13 cellular contexts compared by ENCODE assay signal in the genomic region with DNA sequence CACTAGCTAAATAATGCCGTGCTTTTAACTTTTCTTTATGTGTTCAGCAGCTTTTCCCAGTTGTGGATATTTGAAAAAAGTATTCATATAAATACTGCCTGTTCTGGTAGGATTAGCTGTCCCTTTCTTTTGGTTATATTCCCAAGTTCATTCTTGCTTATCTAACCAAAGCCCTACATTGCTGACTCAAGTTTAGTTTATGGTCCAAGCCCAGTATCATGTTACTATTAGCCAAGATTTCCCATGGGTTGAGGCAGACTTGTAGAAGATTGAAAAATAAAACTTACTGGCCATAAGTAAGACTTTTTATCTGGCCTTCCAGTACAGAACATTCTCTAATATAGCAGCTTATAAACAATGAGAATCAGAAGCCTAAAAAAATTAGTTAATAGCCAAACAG. TPM values are rescaled to one million over a fixed set of nuclear protein-coding genes. Genes with fewer than 3 reads are reported as not detected.
DNase-seq lines count a peak whose midpoint lies in the region; ATAC-seq and TF ChIP-seq lines count a peak whose summit lies in the region.
"Had no signal": no experiment of that assay in that cellular context is flagged by ENCODE, and none has a peak within 500 bp of the region (broad histone marks: within the 10 kb centered on the region; RNA-seq: fewer than 3 reads in every experiment).

No MANE protein-coding gene starts in this region.

- intact Hi-C loops in left ventricle myocardium superior (cut with micrococcal nuclease): no loop called here
- intact Hi-C loops in lower leg skin (cut with DNase I; ENCODE audit: low total_unique reads): no loop called here

- WGBS in lower leg skin, 2 donors: 50 to 53% methylated on average over 1 of the region's 1 CpG

- CTCF ChIA-PET in HEK293T (lab: Yijun Ruan, JAX): interaction anchor here (1.5 kb wide), 1 partner anchor 50 kb away, joined by 3 read pairs; the partner anchor contains the start of gene NFE2L2

- H3K27me3 Mint-ChIP-seq in brain: peaks cover 5% of the 10 kb centered on the region

- H3K27ac Mint-ChIP-seq in brain: peak overlapping the region in 3 of 5 experiments; percentile 36 to 71 (median 68)
- H3K27ac Mint-ChIP-seq: natural killer cell had no signal

- ATAC-seq in left ventricle myocardium superior: peak; percentile 84
- ATAC-seq: natural killer cell had no signal

- TF ChIP-seq POLR2A in lower leg skin (IDR thresholded peaks at IDR 0.05): no peak

- peaks cover 27% of the 10 kb centered on the region for H3K4me1 Mint-ChIP-seq in brain

- TF ChIP-seq CTCF in brain (conservative IDR thresholded peaks at IDR 0.05) (no peak), lower leg skin (IDR thresholded peaks at IDR 0.05) (no peak)

- no peak overlapping the region for H3K4me3 ChIP-seq in lower leg skin (ENCODE audit: low read depth, poor library complexity, severe bottlenecking)

- POLR2A ChIA-PET in HEK293T (lab: Yijun Ruan, JAX): interaction anchor here (1.0 kb wide), 1 partner anchor 50 kb away, joined by 4 read pairs; the partner anchor contains the start of gene NFE2L2

- no peak overlapping the region for H3K4me3 Mint-ChIP-seq in brain
- H3K4me3 Mint-ChIP-seq: natural killer cell had no signal

- DNase-seq in HEK293T (ENCODE audit: extremely low spot score) (peak; percentile 29), left ventricle myocardium superior (no peak), stromal cell of bone marrow (ENCODE audit: low read depth) (peak; percentile 89), NCI-H748 (lab: John Stamatoyannopoulos, UW; ENCODE audit: unreplicated experiment) (no peak), lower leg skin (ENCODE audit: low spot score in 2 of 2) (no peak), activated T-cell treated with anti-CD3 and anti-CD28 coated beads for 4 hours (no peak)
- no peak for DNase-seq in activated CD8-positive, alpha-beta memory T cell treated with anti-CD3 and anti-CD28 coated beads, Interleukin-2, amount 50 U/mL, for 48 hours
- DNase-seq: activated CD4-positive, CD25-positive, alpha-beta regulatory T cell; activated gamma-delta T cell; EL; natural killer cell; NCI-H1930 had no signal

- peaks cover 0 to 3% (median 0%) of the 10 kb centered on the region in 5 experiments for H3K9me3 Mint-ChIP-seq in brain
- H3K9me3 Mint-ChIP-seq: natural killer cell had no signal

- H3K36me3 Mint-ChIP-seq in brain: peaks cover 3% of the 10 kb centered on the region
- H3K36me3 Mint-ChIP-seq: natural killer cell had no signal

TF ChIP-seq in HEK293T, 16 proteins besides CTCF, POLR2A, EP300 and RAD21:
- no peak for TF ChIP-seq LEF1 (IDR thresholded peaks at IDR 0.05; ENCODE audit: borderline replicate concordance)
- no peak for TF ChIP-seq SUZ12 (IDR thresholded peaks at IDR 0.05)
- no peak for TF ChIP-seq BHLHE40 (IDR thresholded peaks at IDR 0.05; ENCODE audit: borderline replicate concordance)
- no peak for TF ChIP-seq ARNT (IDR thresholded peaks at IDR 0.05)
- no peak for TF ChIP-seq FOXK2 (IDR thresholded peaks at IDR 0.05)
- no peak for TF ChIP-seq CTBP1 (IDR thresholded peaks at IDR 0.05; ENCODE audit: borderline replicate concordance)
- no peak for TF ChIP-seq NFRKB (IDR thresholded peaks at IDR 0.05)
- TF ChIP-seq FOXA1 (IDR thresholded peaks at IDR 0.05): no peak
- no peak for TF ChIP-seq PKNOX1 (IDR thresholded peaks at IDR 0.05)
- no peak for TF ChIP-seq TARDBP (IDR thresholded peaks at IDR 0.05)
- TF ChIP-seq ELF4 (IDR thresholded peaks at IDR 0.05): no peak
- no peak for TF ChIP-seq ZNF384 (IDR thresholded peaks at IDR 0.05)
- no peak for TF ChIP-seq SP1 (IDR thresholded peaks at IDR 0.05)

RNA-seq across cellular contexts. Expression of gene NFE2L2, which starts 49.7 kb away (rescaled TPM):
- 30.1 TPM for polyA plus RNA-seq in brain (ENCODE audit: insufficient read depth, low read depth, low replicate concordance)
- total RNA-seq in left ventricle myocardium superior (50.6 TPM), lower leg skin (100 to 1,000 TPM; 120 to 156 (median 128) TPM)

Comparison
In these comparisons a context has a peak if more than half of its experiments do, and no peak if none do; other contexts are left out.
1. DNase-seq: peak in HEK293T (single experiment) and stromal cell of bone marrow (single experiment); none in left ventricle myocardium superior (single experiment), NCI-H748 (single experiment), lower leg skin (0 of 2), activated T-cell treated with anti-CD3 and anti-CD28 coated beads for 4 hours (single experiment) and activated CD8-positive, alpha-beta memory T cell treated with anti-CD3 and anti-CD28 coated beads, Interleukin-2, amount 50 U/mL, for 48 hours (single experiment).